37 cellular contexts compared by ENCODE assay signal in genomic region chr3:196162679-196163078, GRCh38. TPM values are rescaled to one million over a fixed set of nuclear protein-coding genes. Genes with fewer than 3 reads are reported as not detected.
"Had no signal": no experiment of that assay in that cellular context is flagged by ENCODE, and none has a peak within 500 bp of the region (broad histone marks: within the 10 kb centered on the region; RNA-seq: fewer than 3 reads in every experiment).

No MANE protein-coding gene starts in this region.

- H3K9me3 ChIP-seq: adrenal gland, gastrocnemius medialis, right atrium auricular region, upper lobe of left lung, vagina had no signal

- H3K4me3 Mint-ChIP-seq: activated CD4-positive, alpha-beta memory T cell treated with anti-CD3 and anti-CD28 coated beads, Interleukin-2, amount 10 ng/mL, durations not matched to agents 7 days and 5 days; activated CD4-positive, alpha-beta T cell treated with anti-CD3 and anti-CD28 coated beads, Interleukin-2, amount 10 ng/mL, durations not matched to agents 7 days and 5 days; activated T-cell treated with anti-CD3 and anti-CD28 coated beads, Interleukin-2, amount 50 U/mL, for 4 hours; activated T-helper 17 cell treated with anti-CD3 and anti-CD28 coated beads, Interleukin-2, amount 50 U/mL, for 72 hours; brain; effector memory CD8-positive, alpha-beta T cell; memory B cell; naive thymus-derived CD4-positive, alpha-beta T cell; stimulated activated naive CD8-positive, alpha-beta T cell treated with anti-CD3 and anti-CD28 coated beads, Interleukin-15, amount 100 ng/mL, for 72 hours; T-helper 17 cell; WTC11 had no signal

- H3K27ac ChIP-seq: adrenal gland, cardiac muscle cell, coronary artery, parathyroid adenoma, right atrium auricular region, vagina had no signal

- H3K36me3 ChIP-seq: adrenal gland, cardiac muscle cell, gastrocnemius medialis, right atrium auricular region, upper lobe of left lung, vagina had no signal

- H3K36me3 Mint-ChIP-seq: brain, memory B cell, WTC11 had no signal

- H3K9me3 Mint-ChIP-seq: activated CD4-positive, alpha-beta memory T cell treated with anti-CD3 and anti-CD28 coated beads, Interleukin-2, amount 10 ng/mL, durations not matched to agents 7 days and 5 days; activated CD4-positive, alpha-beta T cell treated with anti-CD3 and anti-CD28 coated beads, Interleukin-2, amount 10 ng/mL, durations not matched to agents 7 days and 5 days; activated naive CD4-positive, alpha-beta T cell treated with anti-CD3 and anti-CD28 coated beads, Interleukin-2, amount 50 U/mL, for 72 hours; activated T-cell treated with anti-CD3 and anti-CD28 coated beads, Interleukin-2, amount 50 U/mL, for 4 hours; activated T-helper 17 cell treated with anti-CD3 and anti-CD28 coated beads, Interleukin-2, amount 50 U/mL, for 72 hours; effector memory CD8-positive, alpha-beta T cell; memory B cell; naive thymus-derived CD4-positive, alpha-beta T cell; stimulated activated naive CD8-positive, alpha-beta T cell treated with anti-CD3 and anti-CD28 coated beads, Interleukin-15, amount 100 ng/mL, for 72 hours; WTC11 had no signal

- H3K27me3 ChIP-seq: adrenal gland, cardiac muscle cell, gastrocnemius medialis, right atrium auricular region, upper lobe of left lung, vagina had no signal

- H3K27ac Mint-ChIP-seq: activated CD4-positive, alpha-beta memory T cell treated with anti-CD3 and anti-CD28 coated beads, Interleukin-2, amount 10 ng/mL, durations not matched to agents 7 days and 5 days; activated CD4-positive, alpha-beta T cell treated with anti-CD3 and anti-CD28 coated beads, Interleukin-2, amount 10 ng/mL, durations not matched to agents 7 days and 5 days; activated naive CD4-positive, alpha-beta T cell treated with anti-CD3 and anti-CD28 coated beads, Interleukin-2, amount 50 U/mL, for 72 hours; activated T-helper 17 cell treated with anti-CD3 and anti-CD28 coated beads, Interleukin-2, amount 50 U/mL, for 72 hours; effector memory CD8-positive, alpha-beta T cell; memory B cell; stimulated activated naive CD8-positive, alpha-beta T cell treated with anti-CD3 and anti-CD28 coated beads, Interleukin-15, amount 100 ng/mL, for 72 hours; T-helper 17 cell; WTC11 had no signal

- H3K4me3 ChIP-seq: adrenal gland, cardiac muscle cell, coronary artery, gastrocnemius medialis, right atrium auricular region, upper lobe of left lung, vagina had no signal

- H3K9ac ChIP-seq: parathyroid adenoma had no signal

- ATAC-seq: activated naive CD4-positive, alpha-beta T cell treated with anti-CD3 and anti-CD28 coated beads, Interleukin-2, amount 50 U/mL, for 72 hours; activated T-cell treated with anti-CD3 and anti-CD28 coated beads, Interleukin-2, amount 50 U/mL, for 4 hours; activated T-helper 17 cell treated with anti-CD3 and anti-CD28 coated beads, Interleukin-2, amount 50 U/mL, for 72 hours; effector memory CD8-positive, alpha-beta T cell; gastrocnemius medialis; naive thymus-derived CD4-positive, alpha-beta T cell; stimulated activated naive CD8-positive, alpha-beta T cell treated with anti-CD3 and anti-CD28 coated beads, Interleukin-15, amount 100 ng/mL, for 72 hours; T-helper 17 cell; WTC11 had no signal

- H3K79me2 ChIP-seq: parathyroid adenoma had no signal

- DNase-seq: activated CD4-positive, alpha-beta memory T cell treated with anti-CD3 and anti-CD28 coated beads, Interleukin-2, amount 10 ng/mL, durations not matched to agents 7 days and 5 days; activated CD4-positive, alpha-beta T cell treated with anti-CD3 and anti-CD28 coated beads for 1 hour; activated CD4-positive, alpha-beta T cell treated with anti-CD3 and anti-CD28 coated beads, Interleukin-2, amount 10 ng/mL, durations not matched to agents 7 days and 5 days; activated CD8-positive, alpha-beta memory T cell treated with anti-CD3 and anti-CD28 coated beads, Interleukin-2, amount 50 U/mL, for 48 hours; activated gamma-delta T cell treated with Interleukin-2 at 50 U/mL for 16 hours; activated T-cell treated with anti-CD3 and anti-CD28 coated beads, Interleukin-2, amount 50 U/mL, for 4 hours; adrenal gland; cerebellar nuclear complex; effector memory CD8-positive, alpha-beta T cell; erythroblast; gastrocnemius medialis; glutamatergic neuron; hippocampal formation; midbrain; naive thymus-derived CD4-positive, alpha-beta T cell; nucleus accumbens; stimulated activated CD4-positive, alpha-beta T cell treated with anti-CD3 and anti-CD28 coated beads, Interleukin-2, amount 100 ng/mL, for 48 hours; stimulated activated naive CD8-positive, alpha-beta T cell treated with anti-CD3 and anti-CD28 coated beads, Interleukin-15, amount 100 ng/mL, for 72 hours; substantia nigra; T-helper 17 cell; T1000; upper lobe of left lung had no signal

- H3K27me3 Mint-ChIP-seq: activated CD4-positive, alpha-beta memory T cell treated with anti-CD3 and anti-CD28 coated beads, Interleukin-2, amount 10 ng/mL, durations not matched to agents 7 days and 5 days; activated CD4-positive, alpha-beta T cell treated with anti-CD3 and anti-CD28 coated beads, Interleukin-2, amount 10 ng/mL, durations not matched to agents 7 days and 5 days; activated T-helper 17 cell treated with anti-CD3 and anti-CD28 coated beads, Interleukin-2, amount 50 U/mL, for 72 hours; brain; effector memory CD8-positive, alpha-beta T cell; memory B cell; naive thymus-derived CD4-positive, alpha-beta T cell; stimulated activated naive CD8-positive, alpha-beta T cell treated with anti-CD3 and anti-CD28 coated beads, Interleukin-15, amount 100 ng/mL, for 72 hours; T-helper 17 cell had no signal

- H3K4me1 ChIP-seq: parathyroid adenoma had no signal

- H2AFZ ChIP-seq: parathyroid adenoma had no signal

RNA-seq across cellular contexts. Expression of gene ZDHHC19, which starts 48.5 kb away (rescaled TPM):
- total RNA-seq: activated CD4-positive, alpha-beta T cell treated with anti-CD3 and anti-CD28 coated beads, Interleukin-2, amount 10 ng/mL, durations not matched to agents 7 days and 5 days; activated naive CD4-positive, alpha-beta T cell treated with anti-CD3 and anti-CD28 coated beads, Interleukin-2, amount 50 U/mL, for 72 hours; activated T-cell treated with anti-CD3 and anti-CD28 coated beads, Interleukin-2, amount 50 U/mL, for 4 hours; activated T-helper 17 cell treated with anti-CD3 and anti-CD28 coated beads, Interleukin-2, amount 50 U/mL, for 72 hours; gastrocnemius medialis; kidney epithelial cell; lower leg skin; pulmonary artery endothelial cell; right atrium auricular region; T-helper 17 cell; vagina had no signal
- polyA plus RNA-seq: aorta; naive thymus-derived CD4-positive, alpha-beta T cell had no signal

RNA-seq across cellular contexts. Expression of gene SLC51A, which starts 53.7 kb away (rescaled TPM):
- total RNA-seq: activated CD4-positive, alpha-beta memory T cell treated with anti-CD3 and anti-CD28 coated beads, Interleukin-2, amount 10 ng/mL, durations not matched to agents 7 days and 5 days; activated CD4-positive, alpha-beta T cell treated with anti-CD3 and anti-CD28 coated beads, Interleukin-2, amount 10 ng/mL, durations not matched to agents 7 days and 5 days; activated naive CD4-positive, alpha-beta T cell treated with anti-CD3 and anti-CD28 coated beads, Interleukin-2, amount 50 U/mL, for 72 hours; activated T-cell treated with anti-CD3 and anti-CD28 coated beads, Interleukin-2, amount 50 U/mL, for 4 hours; activated T-helper 17 cell treated with anti-CD3 and anti-CD28 coated beads, Interleukin-2, amount 50 U/mL, for 72 hours; cardiac muscle cell; kidney epithelial cell; lower leg skin; naive thymus-derived CD4-positive, alpha-beta T cell; pulmonary artery endothelial cell; T-helper 17 cell had no signal
- polyA plus RNA-seq: neural cell had no signal
